Comparison of ENCODE assay signal across 20 cellular contexts in genomic region chr7:146660839-146661238, GRCh38.
DNase-seq lines count a peak whose midpoint lies in the region; ATAC-seq lines count a peak whose summit lies in the region.
"Had no signal": no experiment of that assay in that cellular context is flagged by ENCODE, and none has a peak within 500 bp of the region (broad histone marks: within the 10 kb centered on the region; RNA-seq: fewer than 3 reads in every experiment).

No MANE protein-coding gene starts in this region.

- H3K36me3 ChIP-seq in mesendoderm (ENCODE audit: control insufficient read depth, insufficient read depth, low read length): no peaks in the 10 kb centered on the region
- H3K36me3 ChIP-seq: SJSA1, thoracic aorta had no signal

- no peaks in the 10 kb centered on the region for H3K79me2 ChIP-seq in mesendoderm (ENCODE audit: control insufficient read depth, insufficient read depth, low read length)

- no peak overlapping the region for H3K27ac ChIP-seq in mesendoderm (ENCODE audit: low read depth, low read length)
- H3K27ac ChIP-seq: coronary artery, SJSA1, thoracic aorta had no signal

- no peak overlapping the region for H2BK15ac ChIP-seq in mesendoderm (replicated peaks; ENCODE audit: low read depth)

- H2BK5ac ChIP-seq in mesendoderm (ENCODE audit: low read length): no peak overlapping the region

- H2BK120ac ChIP-seq in mesendoderm (ENCODE audit: low read depth, low read length): no peak overlapping the region

- DNase-seq in NCI-H1092 (lab: John Stamatoyannopoulos, UW) (peak; percentile 65), NCI-H2029 treated with DMSO at 0.1 percent for 48 hours (lab: John Stamatoyannopoulos, UW) (peak; percentile 88), NCI-H82 (lab: John Stamatoyannopoulos, UW) (peak; percentile 68), mesendoderm (peak; percentile 17), NCI-H774 (lab: John Stamatoyannopoulos, UW) (no peak), mucosa of gallbladder (ENCODE audit: low spot score) (no peak)
- DNase-seq: activated CD4-positive, alpha-beta T cell treated with anti-CD3 and anti-CD28 coated beads, Interleukin-2, amount 50 U/mL, for 48 hours; activated CD8-positive, alpha-beta memory T cell treated with anti-CD3 and anti-CD28 coated beads, Interleukin-2, amount 50 U/mL, for 4 hours; effector memory CD8-positive, alpha-beta T cell; erythroblast; head of caudate nucleus; kidney; NCI-H1048 had no signal

- H3K56ac ChIP-seq in mesendoderm (ENCODE audit: low read length): no peak overlapping the region

- WGBS in mesendoderm (ENCODE audit: extremely low coverage, insufficient coverage, low lambda C conversion rate): no CpG with 5 or more reads among the region's 5 CpGs

- H2AK5ac ChIP-seq in mesendoderm (ENCODE audit: low read length): no peak overlapping the region

- H3K79me1 ChIP-seq in mesendoderm (ENCODE audit: low read length): no peaks in the 10 kb centered on the region

- H3K4me3 ChIP-seq in mesendoderm (ENCODE audit: low read length): no peak overlapping the region
- H3K4me3 ChIP-seq: coronary artery, SJSA1, thoracic aorta had no signal

- H4K5ac ChIP-seq in mesendoderm (ENCODE audit: low read length): no peak overlapping the region

- no peaks in the 10 kb centered on the region for H3K27me3 ChIP-seq in mesendoderm (ENCODE audit: insufficient read depth, low read length, poor library complexity)
- H3K27me3 ChIP-seq: SJSA1 had no signal

- no peaks in the 10 kb centered on the region for H3K4me1 ChIP-seq in mesendoderm (ENCODE audit: control insufficient read depth, low read depth, low read length)
- H3K4me1 ChIP-seq: SJSA1 had no signal

- no peak for ATAC-seq in HG03460 (IDR thresholded peaks at IDR 0.05; ENCODE audit: unreplicated experiment)
- ATAC-seq in HG02970 (IDR thresholded peaks at IDR 0.05; ENCODE audit: low FRiP score, unreplicated experiment): no peak
- ATAC-seq: activated CD4-positive, CD25-positive, alpha-beta regulatory T cell treated with anti-CD3 and anti-CD28 coated beads, Interleukin-2, amount 50 U/mL, for 24 hours; effector memory CD8-positive, alpha-beta T cell; natural killer cell treated with Interleukin-12 subunit alpha and Interleukin-12 subunit beta and Interleukin-15 and Interleukin-18, amount 100 ng/mL, for 72 hours had no signal

- H3K18ac ChIP-seq in mesendoderm (ENCODE audit: low read length): no peak overlapping the region

- no peak overlapping the region for H3K4me2 ChIP-seq in mesendoderm (ENCODE audit: low read length)

- H4K8ac ChIP-seq in mesendoderm (ENCODE audit: low read depth, low read length): no peak overlapping the region

- H3K9ac ChIP-seq in mesendoderm (ENCODE audit: low read length): no peak overlapping the region

- H3K4ac ChIP-seq in mesendoderm (ENCODE audit: low read depth, low read length): no peak overlapping the region

- no peak overlapping the region for H3K23ac ChIP-seq in mesendoderm (ENCODE audit: low read length)

Comparison
In these comparisons a context has a peak if more than half of its experiments do, and no peak if none do; other contexts are left out.
1. DNase-seq: peak in NCI-H1092 (single experiment), NCI-H2029 treated with DMSO at 0.1 percent for 48 hours (single experiment), NCI-H82 (single experiment) and mesendoderm (single experiment); none in NCI-H774 (single experiment) and mucosa of gallbladder (single experiment).